ENCODE assay signal across 8 cellular contexts in the genomic region with DNA sequence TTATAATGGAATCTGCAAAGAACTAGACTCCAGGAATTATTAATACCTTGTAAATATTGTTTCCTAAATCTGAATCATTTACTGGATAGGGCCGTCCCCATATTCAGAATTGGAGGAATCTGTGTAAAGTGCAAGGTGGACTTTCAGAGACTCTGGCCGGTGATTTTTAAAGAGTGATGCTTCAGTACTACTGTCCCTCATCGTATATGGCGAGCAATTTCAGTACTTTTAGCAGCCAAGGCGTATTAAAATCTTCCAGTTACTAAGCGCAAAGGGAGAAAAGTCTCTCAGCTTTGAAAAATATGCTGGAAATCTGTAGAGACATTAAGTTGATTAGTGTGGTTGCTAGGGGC. TPM values are rescaled to one million over a fixed set of nuclear protein-coding genes. Genes with fewer than 3 reads are reported as not detected.
DNase-seq lines count a peak whose midpoint lies in the region; ATAC-seq lines count a peak whose summit lies in the region.

No MANE protein-coding gene starts in this region.

- H3K4me1 ChIP-seq in HUES64 (ENCODE audit: insufficient read depth, low read length) (no peaks in the 10 kb centered on the region; the same call in 1 of the 2 replicates), mucosa of stomach (ENCODE audit: control insufficient read depth, insufficient read depth, low read length) (no peaks in the 10 kb centered on the region)

- peak overlapping the region; percentile 87 for H3K9ac ChIP-seq in HUES64 (ENCODE audit: low read depth, low read length)
- H3K9ac ChIP-seq in mucosa of stomach (ENCODE audit: low read length): peak overlapping the region; percentile 74

- H3K27ac ChIP-seq in HUES64 (ENCODE audit: low read depth, low read length) (peak overlapping the region; percentile 79), caudate nucleus (ENCODE audit: low read depth, low read length) (peak overlapping the region; percentile 77)

- peaks cover 25% of the 10 kb centered on the region for H3K36me3 ChIP-seq in HUES64 (ENCODE audit: insufficient read depth, low read length)
- no peaks in the 10 kb centered on the region for H3K36me3 ChIP-seq in mucosa of stomach (ENCODE audit: control insufficient read depth, insufficient read depth, low read length)

- H3K9me3 ChIP-seq in HUES64 (ENCODE audit: insufficient read depth, low read depth, low read length) (no peaks in the 10 kb centered on the region), mucosa of stomach (ENCODE audit: control insufficient read depth, low read length) (no peaks in the 10 kb centered on the region)

- peak overlapping the region; percentile 86 for H3K4me3 ChIP-seq in HUES64 (ENCODE audit: low read length)
- H3K4me3 ChIP-seq in mucosa of stomach (ENCODE audit: low read length): peak overlapping the region; percentile 66

- 7% methylated on average over 6 of the region's 6 CpGs for WGBS in HUES64

- H3K27me3 ChIP-seq in HUES64 (ENCODE audit: insufficient read depth, low read length) (no peaks in the 10 kb centered on the region), mucosa of stomach (ENCODE audit: control insufficient read depth, insufficient read depth, low read length) (no peaks in the 10 kb centered on the region)

- ATAC-seq in HG02798 (IDR thresholded peaks at IDR 0.05; ENCODE audit: poor library complexity, unreplicated experiment): no peak

- DNase-seq in NCI-H146 (lab: John Stamatoyannopoulos, UW) (peak; percentile 31), NCI-H146 treated with DMSO at 0.1 percent for 48 hours (lab: John Stamatoyannopoulos, UW; ENCODE audit: unreplicated experiment) (no peak), caudate nucleus (lab: John Stamatoyannopoulos, UW) (no peak), D341Med (ENCODE audit: low spot score) (no peak), NCI-H2196 (lab: John Stamatoyannopoulos, UW; ENCODE audit: unreplicated experiment) (no peak)

RNA-seq across cellular contexts. Expression of a gene that starts 0.5 kb away (rescaled TPM):
- polyA plus RNA-seq in HUES64 (2013, experiment 1 of 2): 74.1 TPM
- polyA plus RNA-seq in HUES64 (2013, experiment 2 of 2): 86.9 TPM

RNA-seq across cellular contexts. Expression of a gene that starts 20.1 kb away (rescaled TPM):
- polyA plus RNA-seq in HUES64 (2013, experiment 1 of 2): 51.0 TPM
- 58.8 TPM for polyA plus RNA-seq in HUES64 (2013, experiment 2 of 2)

RNA-seq across cellular contexts. Expression of a gene that starts 60.0 kb away (rescaled TPM):
- 43.8 TPM for polyA plus RNA-seq in HUES64 (2013, experiment 1 of 2)
- 40.2 TPM for polyA plus RNA-seq in HUES64 (2013, experiment 2 of 2)
